Comparison of ENCODE assay signal across 17 cellular contexts in genomic region chr7:112566392-112567324, GRCh38.
DNase-seq lines count a peak whose midpoint lies in the region; ATAC-seq and TF ChIP-seq lines count a peak whose summit lies in the region.
"Had no signal": no experiment of that assay in that cellular context is flagged by ENCODE, and none has a peak within 500 bp of the region (broad histone marks: within the 10 kb centered on the region; RNA-seq: fewer than 3 reads in every experiment).

No MANE protein-coding gene starts in this region.

- TF ChIP-seq CTCF in BE2C (IDR thresholded peaks at IDR 0.05; ENCODE audit: low read depth, low read length) (no peak), foreskin keratinocyte (conservative IDR thresholded peaks at IDR 0.05) (no peak)

- peaks cover 8% of the 10 kb centered on the region for H3K27me3 Mint-ChIP-seq in activated naive CD8-positive, alpha-beta T cell treated with anti-CD3 and anti-CD28 coated beads for 36 hours
- H3K27me3 Mint-ChIP-seq in immature natural killer cell (ENCODE audit: low read depth in 3 of 3), result peaks cover 4 to 16% (median 4%) of the 10 kb centered on the region in 3 donors
- peaks cover 21% of the 10 kb centered on the region for H3K27me3 Mint-ChIP-seq in activated T-cell treated with anti-CD3 and anti-CD28 coated beads, Interleukin-2, amount 50 U/mL, for 72 hours (ENCODE audit: low read depth)

- H3K27ac Mint-ChIP-seq in activated naive CD8-positive, alpha-beta T cell treated with anti-CD3 and anti-CD28 coated beads for 36 hours, result no peak overlapping the region
- no peak overlapping the region for H3K27ac Mint-ChIP-seq in immature natural killer cell
- no peak overlapping the region for H3K27ac Mint-ChIP-seq in activated T-cell treated with anti-CD3 and anti-CD28 coated beads, Interleukin-2, amount 50 U/mL, for 72 hours
- H3K27ac Mint-ChIP-seq: activated B cell treated with CpG ODN at 0.5 μM for 24 hours; activated naive CD4-positive, alpha-beta T cell treated with anti-CD3 and anti-CD28 coated beads, Interleukin-2, amount 50 U/mL, for 72 hours had no signal

- DNase-seq in BE2C (no peak), NCI-H1417 (lab: John Stamatoyannopoulos, UW) (peak in 2 of 3 experiments; percentile 68 to 94), cerebellar cortex (ENCODE audit: low spot score) (peak; percentile 79), left kidney (ENCODE audit: low read depth, low spot score) (peak; percentile 19), foreskin keratinocyte (no peak), immature natural killer cell (no peak)
- DNase-seq in activated naive CD8-positive, alpha-beta T cell treated with anti-CD3 and anti-CD28 coated beads for 36 hours, result no peak
- DNase-seq in activated T-cell treated with anti-CD3 and anti-CD28 coated beads, Interleukin-2, amount 50 U/mL, for 72 hours, result no peak
- DNase-seq: activated B cell treated with CpG ODN at 0.5 μM for 24 hours; activated CD8-positive, alpha-beta memory T cell treated with anti-CD3 and anti-CD28 coated beads, Interleukin-2, amount 50 U/mL, for 4 hours; Calu3; cerebellar nuclear complex; mesendoderm; ovary; trophoblast cell had no signal

- no peaks in the 10 kb centered on the region for H3K9me3 ChIP-seq in BE2C
- H3K9me3 ChIP-seq: ovary had no signal

- H3K36me3 ChIP-seq in BE2C, result no peaks in the 10 kb centered on the region
- H3K36me3 ChIP-seq: ovary had no signal

- H3K36me3 Mint-ChIP-seq in activated naive CD8-positive, alpha-beta T cell treated with anti-CD3 and anti-CD28 coated beads for 36 hours, result no peaks in the 10 kb centered on the region
- H3K36me3 Mint-ChIP-seq in immature natural killer cell, result no peaks in the 10 kb centered on the region
- H3K36me3 Mint-ChIP-seq in activated T-cell treated with anti-CD3 and anti-CD28 coated beads, Interleukin-2, amount 50 U/mL, for 72 hours (ENCODE audit: insufficient read depth in 2 of 2), result no peaks in the 10 kb centered on the region
- H3K36me3 Mint-ChIP-seq: activated naive CD4-positive, alpha-beta T cell treated with anti-CD3 and anti-CD28 coated beads, Interleukin-2, amount 50 U/mL, for 72 hours had no signal

- H3K4me3 ChIP-seq in BE2C (ENCODE audit: low read depth, low read length), result peak overlapping the region; percentile 14; the same call in 1 of the 2 replicates
- H3K4me3 ChIP-seq: ovary, SK-N-MC had no signal

- H3K9me3 Mint-ChIP-seq in activated naive CD8-positive, alpha-beta T cell treated with anti-CD3 and anti-CD28 coated beads for 36 hours, result no peaks in the 10 kb centered on the region
- H3K9me3 Mint-ChIP-seq in immature natural killer cell, result no peaks in the 10 kb centered on the region
- H3K9me3 Mint-ChIP-seq in activated T-cell treated with anti-CD3 and anti-CD28 coated beads, Interleukin-2, amount 50 U/mL, for 72 hours, result no peaks in the 10 kb centered on the region
- H3K9me3 Mint-ChIP-seq: activated B cell treated with CpG ODN at 0.5 μM for 24 hours; activated naive CD4-positive, alpha-beta T cell treated with anti-CD3 and anti-CD28 coated beads, Interleukin-2, amount 50 U/mL, for 72 hours had no signal

- ATAC-seq in foreskin keratinocyte, result no peak
- ATAC-seq in activated T-cell treated with anti-CD3 and anti-CD28 coated beads, Interleukin-2, amount 50 U/mL, for 72 hours (replicated peaks in 1 of 2), result no peak
- ATAC-seq: activated naive CD4-positive, alpha-beta T cell treated with anti-CD3 and anti-CD28 coated beads, Interleukin-2, amount 50 U/mL, for 72 hours had no signal

- peaks cover 1% of the 10 kb centered on the region; the same call in 1 of the 2 replicates for H3K4me1 ChIP-seq in BE2C
- H3K4me1 ChIP-seq in foreskin keratinocyte, result no peaks in the 10 kb centered on the region

- H3K27me3 ChIP-seq in BE2C (no peaks in the 10 kb centered on the region), foreskin keratinocyte (no peaks in the 10 kb centered on the region)
- H3K27me3 ChIP-seq: ovary had no signal

- no peaks in the 10 kb centered on the region for H3K4me1 Mint-ChIP-seq in activated naive CD8-positive, alpha-beta T cell treated with anti-CD3 and anti-CD28 coated beads for 36 hours
- H3K4me1 Mint-ChIP-seq in immature natural killer cell, result peaks cover 0 to under 1% of the 10 kb centered on the region in 2 donors
- no peaks in the 10 kb centered on the region for H3K4me1 Mint-ChIP-seq in activated T-cell treated with anti-CD3 and anti-CD28 coated beads, Interleukin-2, amount 50 U/mL, for 72 hours (ENCODE audit: low read depth)
- H3K4me1 Mint-ChIP-seq: activated B cell treated with CpG ODN at 0.5 μM for 24 hours had no signal

- no peak overlapping the region for H3K4me3 Mint-ChIP-seq in activated naive CD8-positive, alpha-beta T cell treated with anti-CD3 and anti-CD28 coated beads for 36 hours
- no peak overlapping the region for H3K4me3 Mint-ChIP-seq in immature natural killer cell
- no peak overlapping the region for H3K4me3 Mint-ChIP-seq in activated T-cell treated with anti-CD3 and anti-CD28 coated beads, Interleukin-2, amount 50 U/mL, for 72 hours
- H3K4me3 Mint-ChIP-seq: activated B cell treated with CpG ODN at 0.5 μM for 24 hours had no signal

- no peak overlapping the region for H3K27ac ChIP-seq in foreskin keratinocyte
- H3K27ac ChIP-seq: ovary, SK-N-MC had no signal

Comparison
In these comparisons a context has a peak if more than half of its experiments do, and no peak if none do; other contexts are left out.
1. DNase-seq: peak in NCI-H1417 (2 of 3), cerebellar cortex (single experiment) and left kidney (single experiment); none in BE2C (single experiment), foreskin keratinocyte (0 of 2), activated naive CD8-positive, alpha-beta T cell treated with anti-CD3 and anti-CD28 coated beads for 36 hours (single experiment), immature natural killer cell (0 of 3) and activated T-cell treated with anti-CD3 and anti-CD28 coated beads, Interleukin-2, amount 50 U/mL, for 72 hours (0 of 2).